Comparison of ENCODE assay signal across 14 cellular contexts in the genomic region with DNA sequence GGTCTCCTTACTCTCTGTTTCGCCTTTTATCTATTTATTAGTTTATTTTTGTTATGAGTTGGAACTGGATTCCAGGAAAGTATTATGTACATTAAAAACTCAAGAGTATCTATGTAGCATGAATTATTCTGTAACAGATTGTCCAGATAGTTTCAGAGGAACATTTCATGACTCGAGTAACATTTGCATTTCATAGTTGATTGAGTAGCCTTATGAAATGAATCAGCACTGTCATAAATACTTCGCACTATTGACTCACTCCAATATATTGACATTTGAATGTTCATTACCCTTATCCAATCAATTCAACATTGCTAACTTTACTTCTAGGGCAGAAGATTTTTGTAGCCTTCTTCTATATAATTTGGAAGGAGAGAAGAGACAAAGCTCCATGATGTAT. TPM values are rescaled to one million over a fixed set of nuclear protein-coding genes. Genes with fewer than 3 reads are reported as not detected.
DNase-seq lines count a peak whose midpoint lies in the region; ATAC-seq, FAIRE-seq and TF ChIP-seq lines count a peak whose summit lies in the region.
"Had no signal": no experiment of that assay in that cellular context is flagged by ENCODE, and none has a peak within 500 bp of the region (broad histone marks: within the 10 kb centered on the region; RNA-seq: fewer than 3 reads in every experiment).

No MANE protein-coding gene starts in this region.

- no peak for FAIRE-seq in small intestine (lab: Jason Lieb, UNC)

- H3K27me3 ChIP-seq in Karpas-422 (ENCODE audit: low read length): no peaks in the 10 kb centered on the region
- no peaks in the 10 kb centered on the region for H3K27me3 ChIP-seq in right lobe of liver
- no peaks in the 10 kb centered on the region for H3K27me3 ChIP-seq in small intestine (ENCODE audit: control insufficient read depth in 2 of 2, insufficient read depth in 2 of 2, low read length in 2 of 2)
- H3K27me3 ChIP-seq: dorsolateral prefrontal cortex, uterus had no signal

- no peaks in the 10 kb centered on the region for H3K79me2 ChIP-seq in Karpas-422 (ENCODE audit: low read length)

- intact Hi-C loops in right lobe of liver (cut with DNase I) (no loop called here), left colon (cut with DNase I, micrococcal nuclease) (no loop called here)

- H3K36me3 ChIP-seq in Karpas-422 (ENCODE audit: insufficient read depth, low read length) (no peaks in the 10 kb centered on the region), right lobe of liver (no peaks in the 10 kb centered on the region), small intestine (ENCODE audit: control insufficient read depth in 2 of 2, insufficient read depth in 2 of 2, low read length in 2 of 2) (no peaks in the 10 kb centered on the region)
- H3K36me3 ChIP-seq: uterus had no signal

- no peaks in the 10 kb centered on the region for H3K9me2 ChIP-seq in Karpas-422 (replicated peaks; ENCODE audit: insufficient read depth, low read length)

- no peak overlapping the region for H3K27ac ChIP-seq in Karpas-422 (ENCODE audit: low read length)
- no peak overlapping the region for H3K27ac ChIP-seq in right lobe of liver
- no peak overlapping the region for H3K27ac ChIP-seq in small intestine (ENCODE audit: low read depth in 1 of 2, low read length in 1 of 2)
- H3K27ac ChIP-seq: C4-2B, dorsolateral prefrontal cortex, RWPE1, skin epidermis, uterus had no signal

- no peak overlapping the region for H3K9ac ChIP-seq in Karpas-422 (ENCODE audit: low read length)

- peaks cover 36% of the 10 kb centered on the region for H3K4me1 ChIP-seq in Karpas-422 (ENCODE audit: low read length)
- no peaks in the 10 kb centered on the region for H3K4me1 ChIP-seq in right lobe of liver
- H3K4me1 ChIP-seq in small intestine (ENCODE audit: control insufficient read depth in 2 of 2, insufficient read depth in 1 of 2, low read depth in 1 of 2, low read length in 1 of 2): no peaks in the 10 kb centered on the region
- H3K4me1 ChIP-seq: uterus had no signal

- H3K4me2 ChIP-seq in Karpas-422 (ENCODE audit: low read depth, low read length, poor library complexity, severe bottlenecking): peak overlapping the region; percentile 12

- WGBS in right lobe of liver (ENCODE audit: insufficient coverage, low coverage, low lambda C conversion rate, missing lambda C conversion rate): 85% methylated on average over 3 of the region's 3 CpGs
- 69 to 83% (median 74%) methylated on average over 3 of the region's 3 CpGs for WGBS in small intestine, 3 donors

- H3K4me3 ChIP-seq in Karpas-422 (ENCODE audit: low read length): no peak overlapping the region
- H3K4me3 ChIP-seq in right lobe of liver: no peak overlapping the region
- H3K4me3 ChIP-seq in small intestine (ENCODE audit: low read depth in 1 of 2, low read length in 2 of 2): no peak overlapping the region
- H3K4me3 ChIP-seq: dorsolateral prefrontal cortex, skin epidermis, uterus had no signal

- TF ChIP-seq POLR2A in right lobe of liver (IDR thresholded peaks at IDR 0.05): no peak

- H2AFZ ChIP-seq in Karpas-422 (ENCODE audit: low read length): no peak overlapping the region

- DNase-seq in Karpas-422 (no peak), right lobe of liver (no peak), left colon (no peak), T1000 (lab: John Stamatoyannopoulos, UW) (no peak), small intestine (no peak)
- DNase-seq: dorsolateral prefrontal cortex, left ventricle myocardium superior, uterus had no signal

- no peaks in the 10 kb centered on the region for H3K9me3 ChIP-seq in Karpas-422 (ENCODE audit: low read length)
- H3K9me3 ChIP-seq in right lobe of liver: no peaks in the 10 kb centered on the region
- H3K9me3 ChIP-seq in small intestine (ENCODE audit: control insufficient read depth, low read depth): no peaks in the 10 kb centered on the region
- H3K9me3 ChIP-seq: uterus had no signal

- ATAC-seq in GM18867 (IDR thresholded peaks at IDR 0.05; ENCODE audit: unreplicated experiment) (peak; percentile 71), GM21447 (IDR thresholded peaks at IDR 0.05; ENCODE audit: unreplicated experiment) (peak; percentile 63), HG03039 (IDR thresholded peaks at IDR 0.05; ENCODE audit: unreplicated experiment) (peak; percentile 59), right lobe of liver (no peak), left colon (no peak)
- ATAC-seq: left ventricle myocardium superior had no signal

- no peaks in the 10 kb centered on the region for H4K20me1 ChIP-seq in Karpas-422 (ENCODE audit: insufficient read depth, low read depth, low read length)

- no peak for TF ChIP-seq CTCF in right lobe of liver (IDR thresholded peaks at IDR 0.05)

RNA-seq across cellular contexts. Expression of gene VRK2, which starts 11.3 kb away (rescaled TPM):
- 41.8 and 58.7 TPM in 2 replicates for total RNA-seq in Karpas-422 (2014; rRNA removed; shearing (Covaris generic); ENCODE audit: low replicate concordance)
- total RNA-seq in right lobe of liver: 10 to 100 TPM in 3 of 6 experiments, 1 to 10 TPM in 3; 7.7 to 13.0 (median 10.2) TPM
- 10 to 100 TPM; 20.9 to 25.0 TPM for total RNA-seq in left colon
- polyA plus RNA-seq in small intestine: 1 to 10 TPM; 5.1 to 8.5 (median 5.4) TPM

Comparison
In these comparisons a context has a peak if more than half of its experiments do, and no peak if none do; other contexts are left out.
1. ATAC-seq: peak in GM18867 (single experiment), GM21447 (single experiment) and HG03039 (single experiment); none in right lobe of liver (0 of 4) and left colon (single experiment).